1 cellular context compared by ENCODE assay signal in genomic region chr9:129080608-129081387, GRCh38.
TF ChIP-seq lines count a peak whose summit lies in the region.

A gene with protein sequence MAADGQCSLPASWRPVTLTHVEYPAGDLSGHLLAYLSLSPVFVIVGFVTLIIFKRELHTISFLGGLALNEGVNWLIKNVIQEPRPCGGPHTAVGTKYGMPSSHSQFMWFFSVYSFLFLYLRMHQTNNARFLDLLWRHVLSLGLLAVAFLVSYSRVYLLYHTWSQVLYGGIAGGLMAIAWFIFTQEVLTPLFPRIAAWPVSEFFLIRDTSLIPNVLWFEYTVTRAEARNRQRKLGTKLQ (plus strand): TSS chr9:129081111. CDS start chr9:129081132, 21 bp downstream.

TF ChIP-seq in GM12878, 131 proteins besides CTCF, POLR2A, EP300 and RAD21 (continued from another document):
- TF ChIP-seq, protein P1, sequence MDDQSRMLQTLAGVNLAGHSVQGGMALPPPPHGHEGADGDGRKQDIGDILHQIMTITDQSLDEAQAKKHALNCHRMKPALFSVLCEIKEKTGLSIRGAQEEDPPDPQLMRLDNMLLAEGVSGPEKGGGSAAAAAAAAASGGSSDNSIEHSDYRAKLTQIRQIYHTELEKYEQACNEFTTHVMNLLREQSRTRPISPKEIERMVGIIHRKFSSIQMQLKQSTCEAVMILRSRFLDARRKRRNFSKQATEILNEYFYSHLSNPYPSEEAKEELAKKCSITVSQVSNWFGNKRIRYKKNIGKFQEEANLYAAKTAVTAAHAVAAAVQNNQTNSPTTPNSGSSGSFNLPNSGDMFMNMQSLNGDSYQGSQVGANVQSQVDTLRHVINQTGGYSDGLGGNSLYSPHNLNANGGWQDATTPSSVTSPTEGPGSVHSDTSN (IDR thresholded peaks at IDR 0.05; ENCODE audit: insufficient replicate concordance, low read depth, low read length): peak; percentile 68
- TF ChIP-seq ESRRA (IDR thresholded peaks at IDR 0.05; ENCODE audit: low read length) (0 out of 2 replicates have a peak, but pooled peaks have one; percentile 54), MLLT1 (IDR thresholded peaks at IDR 0.05) (0 out of 2 replicates have a peak, but pooled peaks have one; percentile 38), KLF5 (IDR thresholded peaks at IDR 0.05; ENCODE audit: partially characterized antibody) (peak; percentile 73), PAX5 (IDR thresholded peaks at IDR 0.05; ENCODE audit: borderline replicate concordance, low read depth, low read length) (no peak), LARP7 (IDR thresholded peaks at IDR 0.05) (no peak; the same call in 1 of the 2 replicates), SMC3 (IDR thresholded peaks at IDR 0.05; ENCODE audit: borderline replicate concordance, low read length) (0 out of 2 replicates have a peak, but pooled peaks have one; percentile 4), RB1 (IDR thresholded peaks at IDR 0.05; ENCODE audit: borderline replicate concordance) (no peak), NFYA (IDR thresholded peaks at IDR 0.05; ENCODE audit: borderline replicate concordance, low read depth, low read length) (peak; percentile 91), BMI1 (IDR thresholded peaks at IDR 0.05; ENCODE audit: borderline replicate concordance) (no peak)
